In the genomic region with DNA sequence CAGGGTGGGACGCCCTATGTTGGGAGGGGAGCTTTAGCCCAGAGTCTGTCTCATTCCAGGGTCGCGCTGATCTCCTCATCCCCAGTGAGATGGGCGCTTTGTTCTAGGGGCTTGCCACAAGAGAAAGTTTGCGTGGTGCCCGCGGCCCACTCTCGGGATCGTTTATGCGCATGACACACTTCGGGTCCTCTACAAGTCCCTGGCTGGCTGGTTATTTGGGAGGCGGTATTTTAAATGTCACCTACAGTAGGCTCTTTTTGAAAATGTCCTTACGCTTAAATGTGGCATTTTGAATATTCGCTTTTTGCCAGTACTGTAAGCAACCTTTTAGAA, we compare ENCODE assay signal across 8 cellular contexts. TPM values are rescaled to one million over a fixed set of nuclear protein-coding genes. Genes with fewer than 3 reads are reported as not detected.
A peak's percentile ranks its signal among the peaks of the same experiment; 100 is the strongest.
DNase-seq lines count a peak whose midpoint lies in the region; ATAC-seq and TF ChIP-seq lines count a peak whose summit lies in the region.

No MANE protein-coding gene starts in this region.

- H3K27me3 ChIP-seq in HUES64 (ENCODE audit: insufficient read depth, low read length) = no peaks in the 10 kb centered on the region
- H3K27me3 ChIP-seq in foreskin keratinocyte = no peaks in the 10 kb centered on the region
- no peaks in the 10 kb centered on the region for H3K27me3 ChIP-seq in sigmoid colon

- H3K36me3 ChIP-seq in HUES64 (ENCODE audit: insufficient read depth, low read length) (peaks cover 24% of the 10 kb centered on the region), sigmoid colon (peaks cover 0 to 18% (median 3%) of the 10 kb centered on the region in 4 donors)

- H3K4me1 ChIP-seq in HUES64 (ENCODE audit: insufficient read depth, low read length) (peaks cover 12% of the 10 kb centered on the region; the same call in 1 of the 2 replicates), foreskin keratinocyte (peaks cover 10% of the 10 kb centered on the region), sigmoid colon (peaks cover 0 to 45% (median 38%) of the 10 kb centered on the region in 4 donors)

- ATAC-seq in Right ventricle myocardium superior (ENCODE audit: poor library complexity) (peak; percentile 19), Right ventricle myocardium inferior (no peak), foreskin keratinocyte (no peak), GM21381 (IDR thresholded peaks at IDR 0.05; ENCODE audit: unreplicated experiment) (no peak), GM21423 (IDR thresholded peaks at IDR 0.05; ENCODE audit: unreplicated experiment) (no peak)

- H3K4me3 ChIP-seq in HUES64 (ENCODE audit: low read length) (peak overlapping the region; percentile 66), sigmoid colon (peak overlapping the region; percentile 84 to 92 (median 88))

- intact Hi-C loops in Right ventricle myocardium superior (cut with DNase I) = no loop called here
- intact Hi-C loops in Right ventricle myocardium inferior (cut with DNase I) = loop anchor here (10.0 kb wide), 2 partner anchors 153 to 543 kb away; partner anchors contain the start of genes CMAS and LDHB
- intact Hi-C loops in sigmoid colon (cut with DNase I) = loop anchor here (5.0 to 10.0 kb wide), 4 partner anchors 65 to 543 kb away; partner anchors contain the start of genes CMAS, LDHB and PYROXD1

- TF ChIP-seq CTCF in foreskin keratinocyte (conservative IDR thresholded peaks at IDR 0.05) (no peak), sigmoid colon (IDR thresholded peaks at IDR 0.05) (no peak)

- TF ChIP-seq POLR2A in sigmoid colon (IDR thresholded peaks at IDR 0.05) = no peak

- peak overlapping the region; percentile 78 for H3K27ac ChIP-seq in HUES64 (ENCODE audit: low read depth, low read length)
- peak overlapping the region; percentile 91 for H3K27ac ChIP-seq in foreskin keratinocyte
- peak overlapping the region; percentile 84 to 89 (median 85) for H3K27ac ChIP-seq in sigmoid colon

- DNase-seq in Right ventricle myocardium superior (no peak), Right ventricle myocardium inferior (ENCODE audit: missing footprints) (no peak), foreskin keratinocyte (peak in 1 of 2 donors; percentile 1), sigmoid colon (peak; percentile 66)
- peak; percentile 10 for DNase-seq in activated CD8-positive, alpha-beta memory T cell treated with anti-CD3 and anti-CD28 coated beads, Interleukin-2, amount 50 U/mL, for 24 hours (ENCODE audit: extremely low read depth)

- peak overlapping the region; percentile 89 for H3K9ac ChIP-seq in HUES64 (ENCODE audit: low read depth, low read length)

- no peak for TF ChIP-seq EP300 in sigmoid colon (IDR thresholded peaks at IDR 0.05)

- WGBS in HUES64 = under 1% methylated on average over 14 of the region's 14 CpGs
- 1 to 2% methylated on average over 14 of the region's 14 CpGs for WGBS in sigmoid colon, 2 donors

- H3K9me3 ChIP-seq in HUES64 (ENCODE audit: insufficient read depth, low read depth, low read length) = no peaks in the 10 kb centered on the region
- H3K9me3 ChIP-seq in sigmoid colon = no peaks in the 10 kb centered on the region

RNA-seq across cellular contexts. Expression of gene GOLT1B, which starts 0.5 kb away (rescaled TPM):
- 15.6 TPM for total RNA-seq in Right ventricle myocardium superior
- total RNA-seq in Right ventricle myocardium inferior = 22.0 TPM
- polyA plus RNA-seq in HUES64 (2013, experiment 1 of 2) = 29.4 TPM
- polyA plus RNA-seq in HUES64 (2013, experiment 2 of 2) = 30.9 TPM
- total RNA-seq in foreskin keratinocyte = 33.9 and 41.9 TPM in 2 replicates
- 20.2 and 24.6 TPM in 2 replicates for polyA plus RNA-seq in foreskin keratinocyte
- 10 to 100 TPM; 22.5 to 26.9 (median 25.3) TPM for total RNA-seq in sigmoid colon
- 10 to 100 TPM in 2 of 3 donors, 1 to 10 TPM in 1; 7.8 to 18.0 (median 17.1) TPM for polyA plus RNA-seq in sigmoid colon

RNA-seq across cellular contexts. Expression of gene RECQL, which starts 0.7 kb away (rescaled TPM):
- total RNA-seq in Right ventricle myocardium superior (18.0 TPM), Right ventricle myocardium inferior (19.4 TPM), foreskin keratinocyte (65.3 and 69.5 TPM in 2 replicates), sigmoid colon (10 to 100 TPM; 30.8 to 44.6 (median 37.1) TPM)
- polyA plus RNA-seq in HUES64 (2013, experiment 1 of 2) = 35.5 TPM
- polyA plus RNA-seq in HUES64 (2013, experiment 2 of 2) = 34.6 TPM
- polyA plus RNA-seq in foreskin keratinocyte (16.7 and 18.0 TPM in 2 replicates), sigmoid colon (10 to 100 TPM in 1 of 3 donors, 1 to 10 TPM in 2; 4.2 to 18.9 (median 8.6) TPM)

RNA-seq across cellular contexts. Expression of gene SPX, which starts 24.0 kb away (rescaled TPM):
- 11.0 TPM for total RNA-seq in Right ventricle myocardium superior
- total RNA-seq in Right ventricle myocardium inferior = 12.4 TPM
- polyA plus RNA-seq in HUES64 (2013, experiment 1 of 2) = 0.70 TPM
- 1.8 TPM for polyA plus RNA-seq in HUES64 (2013, experiment 2 of 2)
- total RNA-seq in foreskin keratinocyte = 0.18 and 0.31 TPM in 2 replicates
- polyA plus RNA-seq in foreskin keratinocyte = 0.16 TPM in 2 replicates
- under 1 TPM in 3 of 4 donors, not detected in 1; 0.68 to 0.99 (median 0.71) TPM for total RNA-seq in sigmoid colon
- under 1 TPM in 2 of 3 donors, not detected in 1; 0.35 to 0.60 TPM for polyA plus RNA-seq in sigmoid colon

Comparison
In these comparisons a context has a peak if more than half of its experiments do, and no peak if none do; other contexts are left out.
1. DNase-seq: peak in activated CD8-positive, alpha-beta memory T cell treated with anti-CD3 and anti-CD28 coated beads, Interleukin-2, amount 50 U/mL, for 24 hours (single experiment) and sigmoid colon (single experiment); none in Right ventricle myocardium superior (single experiment) and Right ventricle myocardium inferior (single experiment).
2. Peak in every context shown above with its lines, with median percentiles within 50 percentile points of each other: H3K27ac ChIP-seq.